In the genomic region with DNA sequence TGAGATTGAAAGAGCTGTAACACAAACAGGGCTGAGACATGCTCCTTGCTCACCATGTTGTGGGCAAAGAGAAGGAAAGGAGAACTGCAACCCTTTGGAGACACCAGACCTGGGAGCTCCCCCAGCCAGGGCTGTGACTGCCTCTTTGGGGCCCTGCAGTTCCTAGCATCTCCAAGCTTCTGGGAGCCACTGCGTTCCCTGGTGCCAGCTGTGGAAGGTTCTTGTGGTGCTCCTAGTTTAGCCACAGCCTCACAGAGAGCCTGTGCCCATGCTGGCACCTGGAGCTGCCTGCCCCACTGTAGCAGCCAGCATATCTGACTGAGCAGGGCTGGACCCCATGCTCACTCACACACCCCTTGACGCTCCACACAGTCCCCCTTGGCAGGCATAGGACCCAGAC, we compare ENCODE assay signal across 23 cellular contexts.
DNase-seq lines count a peak whose midpoint lies in the region; ATAC-seq, FAIRE-seq and TF ChIP-seq lines count a peak whose summit lies in the region.
"Had no signal": no experiment of that assay in that cellular context is flagged by ENCODE, and none has a peak within 500 bp of the region (broad histone marks: within the 10 kb centered on the region; RNA-seq: fewer than 3 reads in every experiment).

No MANE protein-coding gene starts in this region.

- TF ChIP-seq CTCF in BE2C (IDR thresholded peaks at IDR 0.05; ENCODE audit: low read depth, low read length): no peak

- H3K4me1 ChIP-seq in neuronal stem cell (ENCODE audit: control insufficient read depth in 2 of 2, insufficient read depth in 1 of 2, low read depth in 1 of 2, low read length in 2 of 2): peaks cover 5 to 9% of the 10 kb centered on the region in 2 donors
- H3K4me1 ChIP-seq in BE2C: no peaks in the 10 kb centered on the region
- H3K4me1 ChIP-seq: A549 had no signal

- no peaks in the 10 kb centered on the region for H3K79me1 ChIP-seq in neuronal stem cell (ENCODE audit: low read depth, low read length)

- DNase-seq in left ventricle myocardium superior (no peak), cardiac septum (ENCODE audit: low spot score) (no peak), neuronal stem cell (ENCODE audit: low spot score) (no peak), urothelium cell line (ENCODE audit: low spot score) (no peak), BE2C (no peak)
- DNase-seq: 8988T; ACHN; CD4-positive, CD25-positive, alpha-beta regulatory T cell; CD8-positive, alpha-beta memory T cell; DMS 273 treated with DMSO at 0.1 percent for 48 hours; DMS79; GF-D8; GM23248; H9 had no signal

- ATAC-seq in left ventricle myocardium superior (peak; percentile 12), GM18868 (IDR thresholded peaks at IDR 0.05; ENCODE audit: unreplicated experiment) (no peak)
- ATAC-seq: A549, HCT116 had no signal

- no peak overlapping the region for H2BK5ac ChIP-seq in neuronal stem cell (ENCODE audit: low read length)

- H4K8ac ChIP-seq in neuronal stem cell (ENCODE audit: low read depth, low read length): no peak overlapping the region

- H3K36me3 ChIP-seq in neuronal stem cell (replicated peaks in 1 of 2; ENCODE audit: control insufficient read depth in 2 of 2, insufficient read depth in 2 of 2, low read length in 2 of 2): no peaks in the 10 kb centered on the region
- no peaks in the 10 kb centered on the region for H3K36me3 ChIP-seq in BE2C
- H3K36me3 ChIP-seq: BLaER1 had no signal

- H3K27me3 ChIP-seq in neuronal stem cell (ENCODE audit: control insufficient read depth in 3 of 3, insufficient read depth in 3 of 3, low read depth in 1 of 3, low read length in 3 of 3) (no peaks in the 10 kb centered on the region), BE2C (no peaks in the 10 kb centered on the region)
- H3K27me3 ChIP-seq: BLaER1 had no signal

- H2AK5ac ChIP-seq in neuronal stem cell (ENCODE audit: low read depth, low read length): no peak overlapping the region

- peaks cover 6 to 15% of the 10 kb centered on the region in 2 donors for H3K9me3 ChIP-seq in neuronal stem cell (replicated peaks in 1 of 2; ENCODE audit: control insufficient read depth in 2 of 2, insufficient read depth in 1 of 2, low read depth in 1 of 2, low read length in 2 of 2)
- no peaks in the 10 kb centered on the region for H3K9me3 ChIP-seq in BE2C
- H3K9me3 ChIP-seq: A549 had no signal

- H3K4me2 ChIP-seq in neuronal stem cell (ENCODE audit: insufficient read depth, low read length, poor library complexity, severe bottlenecking): no peak overlapping the region
- H3K4me2 ChIP-seq: A549, BLaER1 had no signal

- intact Hi-C loops in left ventricle myocardium superior (cut with micrococcal nuclease): no loop called here
- intact Hi-C loops in cardiac septum (cut with DNase I): no loop called here

- no peak overlapping the region for H3K14ac ChIP-seq in neuronal stem cell (ENCODE audit: low read length)

- H3K4me3 ChIP-seq in neuronal stem cell (ENCODE audit: low read length in 2 of 2) (no peak overlapping the region), BE2C (ENCODE audit: low read depth, low read length) (no peak overlapping the region)
- H3K4me3 ChIP-seq: A549, BLaER1, GM23248 had no signal

- no peak overlapping the region for H3K23ac ChIP-seq in neuronal stem cell (ENCODE audit: low read depth, low read length, poor library complexity)

- peak overlapping the region; percentile 16 for H2BK12ac ChIP-seq in neuronal stem cell (ENCODE audit: low read length)

- H2BK120ac ChIP-seq in neuronal stem cell (ENCODE audit: low read depth, low read length): no peak overlapping the region

- H3K27ac ChIP-seq in neuronal stem cell (replicated peaks; ENCODE audit: low read length): no peak overlapping the region
- H3K27ac ChIP-seq: A549, BLaER1, C4-2B, GM23248 had no signal

- no peak overlapping the region for H4K91ac ChIP-seq in neuronal stem cell (ENCODE audit: low read depth, low read length, poor library complexity)

- peak; percentile 32 for FAIRE-seq in urothelium cell line (lab: Jason Lieb, UNC)
- FAIRE-seq: A549, D721Med, GM12891, GM18507, GM19239 had no signal

- peak overlapping the region; percentile 60 for H2BK15ac ChIP-seq in neuronal stem cell (ENCODE audit: low read length)

- WGBS in neuronal stem cell (ENCODE audit: extremely low coverage in 2 of 2, insufficient read length in 2 of 2, insufficient replicate concordance in 1 of 2), 2 donors: no CpG with 5 or more reads among the region's 2 CpGs

- peak overlapping the region; percentile 84 for H3K18ac ChIP-seq in neuronal stem cell (ENCODE audit: low read length)

- H3K4ac ChIP-seq in neuronal stem cell (ENCODE audit: low read length): no peak overlapping the region

- no peak overlapping the region for H2AFZ ChIP-seq in neuronal stem cell (ENCODE audit: low read length)
- H2AFZ ChIP-seq: GM23248 had no signal

- no peak overlapping the region for H3K9ac ChIP-seq in neuronal stem cell (ENCODE audit: low read depth, low read length, poor library complexity)
- H3K9ac ChIP-seq: BLaER1, GM23248 had no signal
